In genomic region chr17:48756816-48757215, GRCh38 we compare ENCODE assay signal across 1 cellular context.
TF ChIP-seq lines count a peak whose summit lies in the region.

No MANE protein-coding gene starts in this region.

TF ChIP-seq in endothelial cell of umbilical vein, 7 proteins besides CTCF, POLR2A, EP300 and RAD21 (continued from another document):
- TF ChIP-seq MYC (IDR thresholded peaks at IDR 0.05; ENCODE audit: low read depth, low read length), result no peak
TF ChIP-seq in endothelial cell of umbilical vein: peak in this region for 0.
